Comparison of ENCODE assay signal across 28 cellular contexts in genomic region chr5:1925111-1926070, GRCh38. TPM values are rescaled to one million over a fixed set of nuclear protein-coding genes. Genes with fewer than 3 reads are reported as not detected.
"Had no signal": no experiment of that assay in that cellular context is flagged by ENCODE, and none has a peak within 500 bp of the region (broad histone marks: within the 10 kb centered on the region; RNA-seq: fewer than 3 reads in every experiment).

No MANE protein-coding gene starts in this region.

- H3K9me3 ChIP-seq: esophagus squamous epithelium, left ventricle myocardium inferior, lower lobe of right lung, mucosa of descending colon, prostate gland, right atrium auricular region, testis, tibial artery had no signal

- H3K27ac ChIP-seq: esophagus squamous epithelium, left ventricle myocardium inferior, lower lobe of right lung, prostate gland, right atrium auricular region, testis, tibial artery had no signal

- H3K4me3 ChIP-seq: esophagus squamous epithelium, left ventricle myocardium inferior, lower lobe of right lung, mucosa of descending colon, prostate gland, right atrium auricular region, smooth muscle cell, testis, tibial artery had no signal

- H3K4me1 ChIP-seq: lower lobe of right lung, prostate gland, testis had no signal

- FAIRE-seq: colon, endometrium, urothelium cell line had no signal

- DNase-seq: caudate nucleus; effector CD8-positive, alpha-beta T cell; erythroblast; esophagus squamous epithelium; foreskin melanocyte; left cardiac atrium; left ventricle myocardium inferior; lower lobe of right lung; mucosa of descending colon; naive B cell; stimulated activated CD4-positive, alpha-beta T cell treated with anti-CD3 and anti-CD28 coated beads, Interleukin-12 subunit alpha, Interleukin-12 subunit beta, amount 100 ng/mL, for 4 hours; stimulated activated CD4-positive, alpha-beta T cell treated with anti-CD3 and anti-CD28 coated beads, Interleukin-1b, Interleukin-23, amount 100 ng/mL, for 48 hours; stimulated activated CD4-positive, alpha-beta T cell treated with anti-CD3 and anti-CD28 coated beads, Interleukin-4, amount 100 ng/mL, for 1 hour; stimulated activated CD8-positive, alpha-beta memory T cell treated with anti-CD3 and anti-CD28 coated beads, Interleukin-4, amount 100 ng/mL, for 48 hours; stimulated activated naive CD4-positive, alpha-beta T cell; substantia nigra; testis; tibial artery had no signal

- H3K4me2 ChIP-seq: smooth muscle cell had no signal

- H3K36me3 ChIP-seq: esophagus squamous epithelium, left ventricle myocardium inferior, lower lobe of right lung, prostate gland, right atrium auricular region, tibial artery had no signal

- ATAC-seq: left cardiac atrium, mucosa of descending colon, sciatic nerve had no signal

- H3K27me3 ChIP-seq: right atrium auricular region, testis had no signal

RNA-seq across cellular contexts. Expression of gene IRX4, which starts 42.7 kb away (rescaled TPM):
- total RNA-seq: lower lobe of right lung; mesothelial cell of epicardium; mucosa of descending colon; natural killer cell treated with Interleukin-12 subunit alpha and Interleukin-12 subunit beta and Interleukin-15 and Interleukin-18, amount 100 ng/mL, for 72 hours; osteoblast; right atrium auricular region; sciatic nerve had no signal
